ENCODE assay signal across 8 cellular contexts in genomic region chr17:28357901-28358197, GRCh38. TPM values are rescaled to one million over a fixed set of nuclear protein-coding genes. Genes with fewer than 3 reads are reported as not detected.
DNase-seq lines count a peak whose midpoint lies in the region; ATAC-seq, FAIRE-seq and TF ChIP-seq lines count a peak whose summit lies in the region.

No MANE protein-coding gene starts in this region.

- FAIRE-seq in HTR-8/SVneo (lab: Jason Lieb, UNC): no peak

- H3K4me1 Mint-ChIP-seq in CD14-positive monocyte: peaks cover 20% of the 10 kb centered on the region
- H3K4me1 Mint-ChIP-seq in effector memory CD8-positive, alpha-beta T cell (ENCODE audit: low read depth in 2 of 2): peaks cover 22% of the 10 kb centered on the region in 2 donors
- peaks cover 21% of the 10 kb centered on the region for H3K4me1 Mint-ChIP-seq in neural crest cell

- no peak for ATAC-seq in effector memory CD8-positive, alpha-beta T cell (replicated peaks)

- intact Hi-C loops in CD14-positive monocyte (cut with micrococcal nuclease): loop anchor here (1.0 to 5.0 kb wide), 2 partner anchors 23 to 36 kb away; partner anchors contain the start of genes IFT20 (in 2 of the 2) and TNFAIP1 (in 2 of the 2)

- TF ChIP-seq CTCF in CD14-positive monocyte (IDR thresholded peaks at IDR 0.05) (no peak), NB4 (IDR thresholded peaks at IDR 0.05; ENCODE audit: low read depth, low read length) (no peak), neural crest cell (conservative IDR thresholded peaks at IDR 0.05) (no peak)

- CTCF ChIA-PET in HEK293T (lab: Yijun Ruan, JAX): interaction anchor here (0.6 to 1.0 kb wide), 2 partner anchors 9 to 54 kb away, joined by 3 to 6 read pairs; no protein-coding TSS in a partner anchor

- peak overlapping the region; percentile 99 for H3K4me3 ChIP-seq in NB4 (ENCODE audit: low read depth, low read length)

- no peaks in the 10 kb centered on the region for H3K27me3 Mint-ChIP-seq in CD14-positive monocyte (ENCODE audit: low read depth in 3 of 3)
- H3K27me3 Mint-ChIP-seq in effector memory CD8-positive, alpha-beta T cell: no peaks in the 10 kb centered on the region
- H3K27me3 Mint-ChIP-seq in neural crest cell (ENCODE audit: low read depth): no peaks in the 10 kb centered on the region

- H3K36me3 Mint-ChIP-seq in CD14-positive monocyte (peaks cover 58 to 66% of the 10 kb centered on the region in 2 donors), neural crest cell (ENCODE audit: low read depth) (no peaks in the 10 kb centered on the region)
- H3K36me3 Mint-ChIP-seq in effector memory CD8-positive, alpha-beta T cell (ENCODE audit: insufficient read depth): peaks cover 40% of the 10 kb centered on the region

- DNase-seq in CD14-positive monocyte (ENCODE audit: low spot score) (no peak), NB4 (ENCODE audit: low read depth) (no peak), neural crest cell (ENCODE audit: low read depth, low spot score) (no peak), HEK293T (ENCODE audit: extremely low spot score) (no peak), HTR-8/SVneo (ENCODE audit: insufficient read length, low spot score) (no peak), SW 1271 (lab: John Stamatoyannopoulos, UW) (no peak)
- DNase-seq in effector memory CD8-positive, alpha-beta T cell: no peak
- DNase-seq in stimulated activated CD8-positive, alpha-beta memory T cell treated with anti-CD3 and anti-CD28 coated beads, Interleukin-4, amount 100 ng/mL, for 48 hours: no peak

- POLR2A ChIA-PET in HEK293T (lab: Yijun Ruan, JAX): interaction anchor here (0.6 to 3.8 kb wide), 14 partner anchors 11 to 317 kb away, joined by 3 to 64 read pairs (median 4); partner anchors contain the start of genes IFT20, SARM1, SLC46A1 and TNFAIP1

- TF ChIP-seq POLR2A in NB4 (IDR thresholded peaks at IDR 0.05; ENCODE audit: extremely low read depth, insufficient read length): no peak

- H3K9me3 Mint-ChIP-seq in CD14-positive monocyte (no peaks in the 10 kb centered on the region), neural crest cell (no peaks in the 10 kb centered on the region)
- no peaks in the 10 kb centered on the region for H3K9me3 Mint-ChIP-seq in effector memory CD8-positive, alpha-beta T cell

- H3K27ac Mint-ChIP-seq in CD14-positive monocyte (peak overlapping the region; percentile 90 to 99 (median 95)), neural crest cell (ENCODE audit: unreplicated experiment) (peak overlapping the region; percentile 97)
- H3K27ac Mint-ChIP-seq in effector memory CD8-positive, alpha-beta T cell: peak overlapping the region; percentile 96

- H3K4me3 Mint-ChIP-seq in CD14-positive monocyte (peak overlapping the region; percentile 90 to 96), neural crest cell (peak overlapping the region; percentile 97)
- peak overlapping the region; percentile 91 to 94 for H3K4me3 Mint-ChIP-seq in effector memory CD8-positive, alpha-beta T cell

TF ChIP-seq in HEK293T, 16 proteins besides CTCF, POLR2A, EP300 and RAD21:
- TF ChIP-seq PKNOX1 (IDR thresholded peaks at IDR 0.05) (no peak), SP1 (IDR thresholded peaks at IDR 0.05) (no peak), LEF1 (IDR thresholded peaks at IDR 0.05; ENCODE audit: borderline replicate concordance) (no peak), FOXA1 (IDR thresholded peaks at IDR 0.05) (no peak)

RNA-seq across cellular contexts. Expression of gene POLDIP2, which starts 0.5 kb away (rescaled TPM):
- polyA plus RNA-seq in CD14-positive monocyte: 10 to 100 TPM; 72.4 to 76.9 TPM
- total RNA-seq in neural crest cell: 75.5 and 78.2 TPM in 2 replicates

RNA-seq across cellular contexts. Expression of gene SEBOX, which starts 7.2 kb away (rescaled TPM):
- not detected for polyA plus RNA-seq in CD14-positive monocyte
- not detected in 2 replicates for total RNA-seq in neural crest cell

RNA-seq across cellular contexts. Expression of gene VTN, which starts 12.3 kb away (rescaled TPM):
- polyA plus RNA-seq in CD14-positive monocyte: not detected
- total RNA-seq in neural crest cell: 0.40 and 0.68 TPM in 2 replicates

RNA-seq across cellular contexts. Expression of gene SARM1, which starts 13.6 kb away (rescaled TPM):
- under 1 TPM; 0.78 to 0.90 TPM for polyA plus RNA-seq in CD14-positive monocyte
- total RNA-seq in neural crest cell: 47.5 and 52.5 TPM in 2 replicates

RNA-seq across cellular contexts. Expression of gene TNFAIP1, which starts 22.3 kb away (rescaled TPM):
- polyA plus RNA-seq in CD14-positive monocyte: 1 to 10 TPM; 7.2 to 9.4 TPM
- total RNA-seq in neural crest cell: 38.2 and 38.8 TPM in 2 replicates
